Comparison of ENCODE assay signal across 1 cellular context in the genomic region with DNA sequence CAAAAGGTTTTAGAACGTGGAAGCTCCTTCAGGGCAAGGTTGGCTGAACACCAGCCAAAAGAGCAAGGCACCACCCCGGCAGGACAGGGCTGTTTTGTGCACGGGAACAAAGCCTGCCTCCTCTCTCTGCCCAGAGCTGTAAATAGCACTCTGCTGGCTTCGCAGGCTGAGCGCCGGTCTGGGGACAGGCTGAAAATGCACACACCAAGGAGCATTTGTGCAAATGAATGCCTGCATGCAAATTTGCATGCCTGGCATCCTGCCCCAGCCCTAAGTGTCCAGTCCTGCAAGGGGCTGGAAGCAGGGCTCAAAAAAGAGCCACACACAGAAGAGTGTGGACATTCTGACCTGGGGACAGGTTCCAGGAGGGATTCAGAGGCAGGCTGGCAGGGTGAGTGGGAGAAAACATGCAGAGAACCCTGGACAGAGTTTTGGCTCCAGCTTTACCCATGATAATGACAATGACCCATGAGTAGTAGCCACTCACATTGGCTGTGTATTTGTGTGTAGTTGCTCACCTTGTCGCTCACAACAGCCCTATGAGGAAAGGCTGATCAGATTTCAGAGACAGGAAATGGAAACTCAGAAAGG.
TF ChIP-seq lines count a peak whose summit lies in the region.

No MANE protein-coding gene starts in this region.

TF ChIP-seq in SK-N-SH, 30 proteins besides CTCF, POLR2A, EP300 and RAD21 (continued from another document):
- TF ChIP-seq RCOR1 (IDR thresholded peaks at IDR 0.05; ENCODE audit: low read length) (no peak), EZH2phosphoT487 (IDR thresholded peaks at IDR 0.05; ENCODE audit: borderline replicate concordance, low read depth) (no peak), NFIC (IDR thresholded peaks at IDR 0.05; ENCODE audit: borderline replicate concordance) (no peak), CHD2 (IDR thresholded peaks at IDR 0.05; ENCODE audit: low read length, partially characterized antibody) (no peak), RXRA (IDR thresholded peaks at IDR 0.05; ENCODE audit: borderline replicate concordance, low read depth) (no peak), RFX5 (IDR thresholded peaks at IDR 0.05; ENCODE audit: low read length) (no peak), YY1 (IDR thresholded peaks at IDR 0.05; ENCODE audit: low read depth) (no peak), TEAD4 (IDR thresholded peaks at IDR 0.05; ENCODE audit: borderline replicate concordance, insufficient read depth) (no peak)
- TF ChIP-seq, protein P1, sequence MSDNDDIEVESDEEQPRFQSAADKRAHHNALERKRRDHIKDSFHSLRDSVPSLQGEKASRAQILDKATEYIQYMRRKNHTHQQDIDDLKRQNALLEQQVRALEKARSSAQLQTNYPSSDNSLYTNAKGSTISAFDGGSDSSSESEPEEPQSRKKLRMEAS (IDR thresholded peaks at IDR 0.05; ENCODE audit: low read depth) = no peak
- TF ChIP-seq, protein P2, sequence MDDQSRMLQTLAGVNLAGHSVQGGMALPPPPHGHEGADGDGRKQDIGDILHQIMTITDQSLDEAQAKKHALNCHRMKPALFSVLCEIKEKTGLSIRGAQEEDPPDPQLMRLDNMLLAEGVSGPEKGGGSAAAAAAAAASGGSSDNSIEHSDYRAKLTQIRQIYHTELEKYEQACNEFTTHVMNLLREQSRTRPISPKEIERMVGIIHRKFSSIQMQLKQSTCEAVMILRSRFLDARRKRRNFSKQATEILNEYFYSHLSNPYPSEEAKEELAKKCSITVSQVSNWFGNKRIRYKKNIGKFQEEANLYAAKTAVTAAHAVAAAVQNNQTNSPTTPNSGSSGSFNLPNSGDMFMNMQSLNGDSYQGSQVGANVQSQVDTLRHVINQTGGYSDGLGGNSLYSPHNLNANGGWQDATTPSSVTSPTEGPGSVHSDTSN (IDR thresholded peaks at IDR 0.05) = no peak
- TF ChIP-seq, protein P3, sequence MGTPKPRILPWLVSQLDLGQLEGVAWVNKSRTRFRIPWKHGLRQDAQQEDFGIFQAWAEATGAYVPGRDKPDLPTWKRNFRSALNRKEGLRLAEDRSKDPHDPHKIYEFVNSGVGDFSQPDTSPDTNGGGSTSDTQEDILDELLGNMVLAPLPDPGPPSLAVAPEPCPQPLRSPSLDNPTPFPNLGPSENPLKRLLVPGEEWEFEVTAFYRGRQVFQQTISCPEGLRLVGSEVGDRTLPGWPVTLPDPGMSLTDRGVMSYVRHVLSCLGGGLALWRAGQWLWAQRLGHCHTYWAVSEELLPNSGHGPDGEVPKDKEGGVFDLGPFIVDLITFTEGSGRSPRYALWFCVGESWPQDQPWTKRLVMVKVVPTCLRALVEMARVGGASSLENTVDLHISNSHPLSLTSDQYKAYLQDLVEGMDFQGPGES (IDR thresholded peaks at IDR 0.05; ENCODE audit: low read depth, low read length) = no peak
